ENCODE assay signal across 8 cellular contexts in the genomic region with DNA sequence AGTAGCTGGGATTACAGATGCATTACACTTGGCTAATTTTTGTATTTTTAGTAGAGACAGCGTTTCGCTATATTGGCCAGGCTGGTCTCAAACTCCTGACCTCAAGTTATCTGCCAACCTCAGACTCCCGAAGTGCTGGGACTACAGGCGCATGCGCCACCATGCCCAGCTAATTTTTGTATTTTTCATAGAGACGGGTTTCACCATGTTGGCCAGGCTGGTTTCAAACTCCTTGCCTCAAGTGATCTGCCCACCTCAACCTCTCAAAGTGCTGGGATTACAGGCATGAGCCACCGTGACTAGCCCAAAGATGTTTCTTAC. TPM values are rescaled to one million over a fixed set of nuclear protein-coding genes. Genes with fewer than 3 reads are reported as not detected.
DNase-seq lines count a peak whose midpoint lies in the region; ATAC-seq, FAIRE-seq and TF ChIP-seq lines count a peak whose summit lies in the region.
"Not testable (repeated sequence)": the region's sequence is repeated elsewhere in the genome, so short reads cannot be mapped to it uniquely, and the experiment has no call there.

No MANE protein-coding gene starts in this region.

- peaks cover 42% of the 10 kb centered on the region for H3K4me1 Mint-ChIP-seq in type B pancreatic cell (ENCODE audit: unreplicated experiment)

- POLR2A ChIA-PET in K562 (lab: Yijun Ruan, JAX), result interaction anchor here (0.7 to 0.9 kb wide), 2 partner anchors 9 to 14 kb away, joined by 3 read pairs; no protein-coding TSS in a partner anchor

- not testable (repeated sequence) for TF ChIP-seq RAD21 in K562 (CRISPR knock-in tag; conservative IDR thresholded peaks at IDR 0.05 in 1 of 2, IDR thresholded peaks at IDR 0.05 in 1 of 2)

- H3K9ac ChIP-seq in K562 (ENCODE audit: insufficient read depth in 1 of 2, low read depth in 2 of 2, low read length in 2 of 2); mucosa of rectum (ENCODE audit: low read depth in 1 of 2, low read length in 2 of 2): not testable (repeated sequence)

- H3K36me3 ChIP-seq in DOHH2 (ENCODE audit: control insufficient read depth, low read length); Peyer's patch; K562 (ENCODE audit: control insufficient read depth, insufficient read depth, low read length); gastroesophageal sphincter; mucosa of rectum (ENCODE audit: control insufficient read depth in 2 of 2, insufficient read depth in 2 of 2, low read length in 2 of 2); gastrocnemius medialis: not testable (repeated sequence)

- H3K27ac ChIP-seq in DOHH2 (ENCODE audit: low read depth, low read length), result peak overlapping the region; percentile 38; the same call in 1 of the 2 replicates
- peak overlapping the region; percentile 49 to 94 (median 66) for H3K27ac ChIP-seq in Peyer's patch
- peak overlapping the region; percentile 37; the same call in 2 of the 3 replicates for H3K27ac ChIP-seq in K562 (ENCODE audit: extremely low read depth, low read depth, low read length)
- peak overlapping the region in 3 of 4 donors; percentile 75 to 86 (median 77) for H3K27ac ChIP-seq in gastroesophageal sphincter
- peak overlapping the region; percentile 52 to 75 for H3K27ac ChIP-seq in mucosa of rectum (ENCODE audit: low read depth in 2 of 2, low read length in 2 of 2)
- peak overlapping the region; percentile 34 to 57 (median 56) for H3K27ac ChIP-seq in gastrocnemius medialis

- H3K4me1 ChIP-seq in DOHH2 (ENCODE audit: control insufficient read depth, low read length) (peaks cover 37% of the 10 kb centered on the region), Peyer's patch (peaks cover 0 to 45% (median 14%) of the 10 kb centered on the region in 4 donors), gastroesophageal sphincter (peaks cover 0 to 36% (median 26%) of the 10 kb centered on the region in 3 donors), mucosa of rectum (ENCODE audit: control insufficient read depth in 2 of 2, insufficient read depth in 2 of 2, low read length in 2 of 2) (peaks cover 31 to 36% of the 10 kb centered on the region in 2 donors)
- H3K4me1 ChIP-seq in K562 (replicated peaks in 1 of 2; ENCODE audit: control insufficient read depth in 2 of 2, insufficient read depth in 2 of 2, low read length in 2 of 2); gastrocnemius medialis: not testable (repeated sequence)

- not testable (repeated sequence) for H4K20me1 ChIP-seq in DOHH2 (ENCODE audit: control insufficient read depth, insufficient read depth, low read depth, low read length); K562 (replicated peaks; ENCODE audit: control insufficient read depth, insufficient read depth, low read length)

- not testable (repeated sequence) for TF ChIP-seq POLR2A in Peyer's patch (IDR thresholded peaks at IDR 0.05); K562 (conservative IDR thresholded peaks at IDR 0.05); gastroesophageal sphincter (IDR thresholded peaks at IDR 0.05); gastrocnemius medialis (IDR thresholded peaks at IDR 0.05)

- H3K9me2 ChIP-seq in DOHH2 (replicated peaks; ENCODE audit: control insufficient read depth, low read length), result not testable (repeated sequence)

- not testable (repeated sequence) for TF ChIP-seq CTCF in DOHH2 (IDR thresholded peaks at IDR 0.05; ENCODE audit: low read depth, low read length, poor library complexity, severe bottlenecking); Peyer's patch (IDR thresholded peaks at IDR 0.05); K562 (IDR thresholded peaks at IDR 0.05 in 2 of 3, conservative IDR thresholded peaks at IDR 0.05 in 1 of 3; ENCODE audit: insufficient read depth in 2 of 3, low read depth in 1 of 3, low read length in 3 of 3); gastroesophageal sphincter (IDR thresholded peaks at IDR 0.05); gastrocnemius medialis (IDR thresholded peaks at IDR 0.05 in 4 of 5, conservative IDR thresholded peaks at IDR 0.05 in 1 of 5); type B pancreatic cell (conservative IDR thresholded peaks at IDR 0.05)

- CTCF ChIA-PET in K562 (lab: Yijun Ruan, JAX; ENCODE audit: low intra/inter-chr PET ratio), result interaction anchor here (0.6 to 0.8 kb wide), 2 partner anchors 109 to 139 kb away, joined by 3 to 5 read pairs; no protein-coding TSS in a partner anchor

- H3K36me3 Mint-ChIP-seq in type B pancreatic cell, result not testable (repeated sequence)

- in situ Hi-C loops in K562 (cut with MboI); gastrocnemius medialis (cut with MboI; ENCODE audit: low sequenced_read_pairs in 4 of 4): not testable (repeated sequence)

- peak in 1 of 3 donors; percentile 9 for DNase-seq in Peyer's patch
- DNase-seq in activated CD8-positive, alpha-beta memory T cell treated with anti-CD3 and anti-CD28 coated beads, Interleukin-2, amount 50 U/mL, for 48 hours, result peak; percentile 43
- DNase-seq in K562 (ENCODE audit: extremely low read depth in 1 of 4, low spot score in 3 of 4); gastrocnemius medialis; type B pancreatic cell (ENCODE audit: extremely low spot score, unreplicated experiment): not testable (repeated sequence)

- not testable (repeated sequence) for BruUV-seq in K562 (replicated peaks; lab: Mats Ljungman, UMichigan)

- not testable (repeated sequence) for TF ChIP-seq EP300 in K562 (IDR thresholded peaks at IDR 0.05; ENCODE audit: low read length); gastroesophageal sphincter (IDR thresholded peaks at IDR 0.05)

- not testable (repeated sequence) for H3F3A ChIP-seq in DOHH2 (ENCODE audit: control insufficient read depth, insufficient read depth)

- not testable (repeated sequence) for ATAC-seq in K562, gastroesophageal sphincter, gastrocnemius medialis

- WGBS in K562 (ENCODE audit: insufficient coverage, low coverage, missing lambda C conversion rate), result 91% methylated on average over 7 of the region's 7 CpGs
- 95 to 100% methylated on average over 6 to 7 of the region's 7 CpGs for WGBS in gastroesophageal sphincter (ENCODE audit: low coverage in 1 of 2), 2 donors

- H3K27me3 Mint-ChIP-seq in type B pancreatic cell, result not testable (repeated sequence)

- not testable (repeated sequence) for H3K4me3 Mint-ChIP-seq in type B pancreatic cell

- H3K9me1 ChIP-seq in K562 (ENCODE audit: control insufficient read depth, insufficient read depth, low read length), result not testable (repeated sequence)

- not testable (repeated sequence) for H3K9me3 ChIP-seq in DOHH2 (ENCODE audit: control insufficient read depth, insufficient read depth, low read length); Peyer's patch; K562 (replicated peaks; ENCODE audit: control insufficient read depth, insufficient read depth, low read depth, low read length); gastroesophageal sphincter; mucosa of rectum (ENCODE audit: control insufficient read depth in 2 of 2, low read length in 2 of 2); gastrocnemius medialis

- peak overlapping the region; percentile 66 for H2AFZ ChIP-seq in K562 (ENCODE audit: low read depth, low read length)

- not testable (repeated sequence) for H3K27me3 ChIP-seq in DOHH2 (ENCODE audit: control insufficient read depth, low read length); Peyer's patch; K562 (ENCODE audit: control insufficient read depth in 2 of 2, insufficient read depth in 2 of 2, low read length in 2 of 2); gastroesophageal sphincter; mucosa of rectum (ENCODE audit: control insufficient read depth in 2 of 2, insufficient read depth in 2 of 2, low read length in 2 of 2); gastrocnemius medialis

- H3K79me2 ChIP-seq in DOHH2 (ENCODE audit: control insufficient read depth, low read length), result peaks cover 19% of the 10 kb centered on the region; the same call in 1 of the 2 replicates
- H3K79me2 ChIP-seq in K562 (ENCODE audit: control insufficient read depth, insufficient read depth, low read length), result not testable (repeated sequence)

- H3K4me2 ChIP-seq in DOHH2 (ENCODE audit: low read length), result peak overlapping the region; percentile 57
- H3K4me2 ChIP-seq in K562 (ENCODE audit: insufficient read depth, low read length), result not testable (repeated sequence)

- not testable (repeated sequence) for H3K9me3 Mint-ChIP-seq in type B pancreatic cell

- intact Hi-C loops in K562 (cut with micrococcal nuclease); gastrocnemius medialis (cut with DNase I; ENCODE audit: low total_unique reads): not testable (repeated sequence)

- peak overlapping the region; percentile 15 for H3K4me3 ChIP-seq in DOHH2 (ENCODE audit: low read length)
- not testable (repeated sequence) for H3K4me3 ChIP-seq in Peyer's patch; K562; gastroesophageal sphincter; mucosa of rectum (ENCODE audit: low read length in 2 of 2); gastrocnemius medialis

- H3K27ac Mint-ChIP-seq in type B pancreatic cell, result peak overlapping the region; percentile 83

- not testable (repeated sequence) for FAIRE-seq in K562 (lab: Jason Lieb, UNC)

RNA-seq across cellular contexts. Expression of a gene that starts 39.9 kb away (rescaled TPM):
- total RNA-seq in Peyer's patch (10 to 100 TPM in 1 of 4 donors, 1 to 10 TPM in 3; 8.4 to 12.2 (median 9.5) TPM), K562 (2014; rRNA removed) (11.3 and 13.4 TPM in 2 replicates), K562 (2014; rRNA removed; fragmentation: Illumina TruSeq; extraction: Trizol) (18.0 and 23.0 TPM in 2 replicates), K562 (2015; rRNA removed; fragmentation: Illumina TruSeq; extraction: Trizol) (16.6 and 17.9 TPM in 2 replicates), K562 (2021) (13.8 TPM in 2 replicates), gastroesophageal sphincter (10 to 100 TPM in 2 of 4 donors, 1 to 10 TPM in 2; 3.6 to 17.1 (median 10.0) TPM), gastrocnemius medialis (1 to 10 TPM; 5.4 to 9.2 (median 9.2) TPM), type B pancreatic cell (ENCODE audit: low replicate concordance) (8.0 and 16.7 TPM in 2 replicates)
- 62.4 and 83.7 TPM in 2 replicates for total RNA-seq in K562 (2011; cell fraction: chromatin; rRNA removed; ENCODE audit: low replicate concordance)
- 24.5 and 26.2 TPM in 2 replicates for total RNA-seq in K562 (2011; cell fraction: nucleolus; rRNA removed)
- total RNA-seq in K562 (2011; cell fraction: nucleoplasm; rRNA removed), result 38.4 and 38.8 TPM in 2 replicates
- polyA plus RNA-seq in K562 (2011; rRNA removed) (26.7 and 35.3 TPM in 2 replicates), K562 (2014; fragmentation: Illumina TruSeq; extraction: Trizol) (18.7 and 20.7 TPM in 2 replicates), K562 (2014; fragmentation: Nextera tagmentation; extraction: Ambion mirVana) (10 to 100 TPM; 10.8 to 15.7 TPM), K562 (2014; rRNA removed) (19.5 and 19.6 TPM in 2 replicates)
- polyA plus RNA-seq in K562 (2011; cell fraction: cytosol; rRNA removed), result 10.1 and 19.4 TPM in 2 replicates
- polyA plus RNA-seq in K562 (2011; cell fraction: nucleus; rRNA removed), result 6.5 and 7.7 TPM in 2 replicates
- 11.2 and 18.4 TPM in 2 replicates for polyA plus RNA-seq in K562 (2012)
- 50.5 and 53.5 TPM in 2 replicates for polyA minus RNA-seq in K562 (2011; rRNA and poly(A)+ RNA removed)
- polyA minus RNA-seq in K562 (2011; cell fraction: cytosol; rRNA and poly(A)+ RNA removed), result 10.6 and 18.5 TPM in 2 replicates
- 8.2 and 19.2 TPM in 2 replicates for polyA minus RNA-seq in K562 (2011; cell fraction: nucleus; rRNA and poly(A)+ RNA removed)

RNA-seq across cellular contexts. Expression of a gene that starts 40.1 kb away (rescaled TPM):
- 10 to 100 TPM; 21.5 to 43.0 (median 29.9) TPM for total RNA-seq in Peyer's patch
- total RNA-seq in K562 (2011; cell fraction: chromatin; rRNA removed; ENCODE audit: low replicate concordance), result 72.9 and 169 TPM in 2 replicates
- 37.4 and 47.0 TPM in 2 replicates for total RNA-seq in K562 (2011; cell fraction: nucleolus; rRNA removed)
- total RNA-seq in K562 (2011; cell fraction: nucleoplasm; rRNA removed), result 91.2 and 172 TPM in 2 replicates
- total RNA-seq in K562 (2014; rRNA removed), result 36.3 and 60.7 TPM in 2 replicates
- total RNA-seq in K562 (2014; rRNA removed; fragmentation: Illumina TruSeq; extraction: Trizol), result 38.5 and 43.6 TPM in 2 replicates
- 32.7 and 33.2 TPM in 2 replicates for total RNA-seq in K562 (2015; rRNA removed; fragmentation: Illumina TruSeq; extraction: Trizol)
- 35.9 and 37.9 TPM in 2 replicates for total RNA-seq in K562 (2021)
- 28.2 and 35.1 TPM in 2 replicates for polyA plus RNA-seq in K562 (2011; rRNA removed)
- 7.6 and 8.9 TPM in 2 replicates for polyA plus RNA-seq in K562 (2011; cell fraction: cytosol; rRNA removed)
- polyA plus RNA-seq in K562 (2011; cell fraction: nucleus; rRNA removed), result 26.5 and 40.9 TPM in 2 replicates
- 16.6 and 20.3 TPM in 2 replicates for polyA plus RNA-seq in K562 (2012)
- polyA plus RNA-seq in K562 (2014; fragmentation: Illumina TruSeq; extraction: Trizol), result 29.6 and 35.4 TPM in 2 replicates
- polyA plus RNA-seq in K562 (2014; fragmentation: Nextera tagmentation; extraction: Ambion mirVana), result 1 to 10 TPM; 8.8 to 9.2 TPM
- 29.2 and 45.8 TPM in 2 replicates for polyA plus RNA-seq in K562 (2014; rRNA removed)
- 40.3 and 48.2 TPM in 2 replicates for polyA minus RNA-seq in K562 (2011; rRNA and poly(A)+ RNA removed)
- polyA minus RNA-seq in K562 (2011; cell fraction: cytosol; rRNA and poly(A)+ RNA removed), result 14.9 and 22.2 TPM in 2 replicates
- polyA minus RNA-seq in K562 (2011; cell fraction: nucleus; rRNA and poly(A)+ RNA removed), result 27.1 and 40.0 TPM in 2 replicates
- total RNA-seq in gastroesophageal sphincter, result 10 to 100 TPM; 19.2 to 36.3 (median 27.6) TPM
- 10 to 100 TPM; 38.4 to 58.4 (median 41.6) TPM for total RNA-seq in gastrocnemius medialis
- 38.2 and 38.8 TPM in 2 replicates for total RNA-seq in type B pancreatic cell (ENCODE audit: low replicate concordance)
